Comparison of ENCODE assay signal across 1 cellular context in the genomic region with DNA sequence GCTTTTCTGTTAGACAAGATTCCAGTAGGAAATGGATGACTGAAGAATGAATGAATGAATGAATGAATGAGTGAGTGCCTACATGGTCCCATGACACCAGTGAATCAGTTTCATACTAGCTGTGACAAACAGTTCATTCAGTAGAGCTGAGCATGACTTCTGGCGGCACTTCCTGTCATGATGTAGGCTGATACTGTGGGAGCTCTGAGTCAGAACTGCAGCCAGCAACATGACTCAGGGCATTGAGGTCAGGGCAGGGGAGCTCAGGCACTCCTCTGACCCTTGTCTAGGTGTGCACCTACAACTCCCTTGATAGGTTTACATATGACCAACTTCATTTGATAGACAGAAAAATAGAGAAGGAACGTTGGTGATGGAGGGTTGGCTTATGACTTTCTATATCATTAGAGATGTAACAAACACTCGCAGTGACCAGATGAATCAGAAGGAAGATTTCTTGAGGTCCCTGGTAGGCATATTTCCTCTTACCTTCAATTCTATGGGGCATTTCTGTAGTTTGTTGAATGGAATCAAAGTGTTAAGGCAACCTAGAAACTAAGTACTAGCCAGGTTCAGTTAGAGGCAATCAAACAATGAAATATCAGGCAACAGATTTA.
TF ChIP-seq lines count a peak whose summit lies in the region.

No MANE protein-coding gene starts in this region.

TF ChIP-seq in K562, 482 proteins besides CTCF, POLR2A, EP300 and RAD21 (continued from another document and continues in another):
- TF ChIP-seq, protein P1, sequence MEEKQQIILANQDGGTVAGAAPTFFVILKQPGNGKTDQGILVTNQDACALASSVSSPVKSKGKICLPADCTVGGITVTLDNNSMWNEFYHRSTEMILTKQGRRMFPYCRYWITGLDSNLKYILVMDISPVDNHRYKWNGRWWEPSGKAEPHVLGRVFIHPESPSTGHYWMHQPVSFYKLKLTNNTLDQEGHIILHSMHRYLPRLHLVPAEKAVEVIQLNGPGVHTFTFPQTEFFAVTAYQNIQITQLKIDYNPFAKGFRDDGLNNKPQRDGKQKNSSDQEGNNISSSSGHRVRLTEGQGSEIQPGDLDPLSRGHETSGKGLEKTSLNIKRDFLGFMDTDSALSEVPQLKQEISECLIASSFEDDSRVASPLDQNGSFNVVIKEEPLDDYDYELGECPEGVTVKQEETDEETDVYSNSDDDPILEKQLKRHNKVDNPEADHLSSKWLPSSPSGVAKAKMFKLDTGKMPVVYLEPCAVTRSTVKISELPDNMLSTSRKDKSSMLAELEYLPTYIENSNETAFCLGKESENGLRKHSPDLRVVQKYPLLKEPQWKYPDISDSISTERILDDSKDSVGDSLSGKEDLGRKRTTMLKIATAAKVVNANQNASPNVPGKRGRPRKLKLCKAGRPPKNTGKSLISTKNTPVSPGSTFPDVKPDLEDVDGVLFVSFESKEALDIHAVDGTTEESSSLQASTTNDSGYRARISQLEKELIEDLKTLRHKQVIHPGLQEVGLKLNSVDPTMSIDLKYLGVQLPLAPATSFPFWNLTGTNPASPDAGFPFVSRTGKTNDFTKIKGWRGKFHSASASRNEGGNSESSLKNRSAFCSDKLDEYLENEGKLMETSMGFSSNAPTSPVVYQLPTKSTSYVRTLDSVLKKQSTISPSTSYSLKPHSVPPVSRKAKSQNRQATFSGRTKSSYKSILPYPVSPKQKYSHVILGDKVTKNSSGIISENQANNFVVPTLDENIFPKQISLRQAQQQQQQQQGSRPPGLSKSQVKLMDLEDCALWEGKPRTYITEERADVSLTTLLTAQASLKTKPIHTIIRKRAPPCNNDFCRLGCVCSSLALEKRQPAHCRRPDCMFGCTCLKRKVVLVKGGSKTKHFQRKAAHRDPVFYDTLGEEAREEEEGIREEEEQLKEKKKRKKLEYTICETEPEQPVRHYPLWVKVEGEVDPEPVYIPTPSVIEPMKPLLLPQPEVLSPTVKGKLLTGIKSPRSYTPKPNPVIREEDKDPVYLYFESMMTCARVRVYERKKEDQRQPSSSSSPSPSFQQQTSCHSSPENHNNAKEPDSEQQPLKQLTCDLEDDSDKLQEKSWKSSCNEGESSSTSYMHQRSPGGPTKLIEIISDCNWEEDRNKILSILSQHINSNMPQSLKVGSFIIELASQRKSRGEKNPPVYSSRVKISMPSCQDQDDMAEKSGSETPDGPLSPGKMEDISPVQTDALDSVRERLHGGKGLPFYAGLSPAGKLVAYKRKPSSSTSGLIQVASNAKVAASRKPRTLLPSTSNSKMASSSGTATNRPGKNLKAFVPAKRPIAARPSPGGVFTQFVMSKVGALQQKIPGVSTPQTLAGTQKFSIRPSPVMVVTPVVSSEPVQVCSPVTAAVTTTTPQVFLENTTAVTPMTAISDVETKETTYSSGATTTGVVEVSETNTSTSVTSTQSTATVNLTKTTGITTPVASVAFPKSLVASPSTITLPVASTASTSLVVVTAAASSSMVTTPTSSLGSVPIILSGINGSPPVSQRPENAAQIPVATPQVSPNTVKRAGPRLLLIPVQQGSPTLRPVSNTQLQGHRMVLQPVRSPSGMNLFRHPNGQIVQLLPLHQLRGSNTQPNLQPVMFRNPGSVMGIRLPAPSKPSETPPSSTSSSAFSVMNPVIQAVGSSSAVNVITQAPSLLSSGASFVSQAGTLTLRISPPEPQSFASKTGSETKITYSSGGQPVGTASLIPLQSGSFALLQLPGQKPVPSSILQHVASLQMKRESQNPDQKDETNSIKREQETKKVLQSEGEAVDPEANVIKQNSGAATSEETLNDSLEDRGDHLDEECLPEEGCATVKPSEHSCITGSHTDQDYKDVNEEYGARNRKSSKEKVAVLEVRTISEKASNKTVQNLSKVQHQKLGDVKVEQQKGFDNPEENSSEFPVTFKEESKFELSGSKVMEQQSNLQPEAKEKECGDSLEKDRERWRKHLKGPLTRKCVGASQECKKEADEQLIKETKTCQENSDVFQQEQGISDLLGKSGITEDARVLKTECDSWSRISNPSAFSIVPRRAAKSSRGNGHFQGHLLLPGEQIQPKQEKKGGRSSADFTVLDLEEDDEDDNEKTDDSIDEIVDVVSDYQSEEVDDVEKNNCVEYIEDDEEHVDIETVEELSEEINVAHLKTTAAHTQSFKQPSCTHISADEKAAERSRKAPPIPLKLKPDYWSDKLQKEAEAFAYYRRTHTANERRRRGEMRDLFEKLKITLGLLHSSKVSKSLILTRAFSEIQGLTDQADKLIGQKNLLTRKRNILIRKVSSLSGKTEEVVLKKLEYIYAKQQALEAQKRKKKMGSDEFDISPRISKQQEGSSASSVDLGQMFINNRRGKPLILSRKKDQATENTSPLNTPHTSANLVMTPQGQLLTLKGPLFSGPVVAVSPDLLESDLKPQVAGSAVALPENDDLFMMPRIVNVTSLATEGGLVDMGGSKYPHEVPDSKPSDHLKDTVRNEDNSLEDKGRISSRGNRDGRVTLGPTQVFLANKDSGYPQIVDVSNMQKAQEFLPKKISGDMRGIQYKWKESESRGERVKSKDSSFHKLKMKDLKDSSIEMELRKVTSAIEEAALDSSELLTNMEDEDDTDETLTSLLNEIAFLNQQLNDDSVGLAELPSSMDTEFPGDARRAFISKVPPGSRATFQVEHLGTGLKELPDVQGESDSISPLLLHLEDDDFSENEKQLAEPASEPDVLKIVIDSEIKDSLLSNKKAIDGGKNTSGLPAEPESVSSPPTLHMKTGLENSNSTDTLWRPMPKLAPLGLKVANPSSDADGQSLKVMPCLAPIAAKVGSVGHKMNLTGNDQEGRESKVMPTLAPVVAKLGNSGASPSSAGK (IDR thresholded peaks at IDR 0.05): 0 out of 2 replicates have a peak, but pooled peaks have one; percentile 14
- peak; percentile 47; the same call in 1 of the 2 replicates for TF ChIP-seq CTBP1 (IDR thresholded peaks at IDR 0.05; ENCODE audit: borderline replicate concordance)
- peak; percentile 95 for TF ChIP-seq FOSL1 (tag; conservative IDR thresholded peaks at IDR 0.05)
- TF ChIP-seq ELF1 (tag; IDR thresholded peaks at IDR 0.05): peak; percentile 54; the same call in 1 of the 2 replicates
- peak; percentile 56; the same call in 1 of the 2 replicates for TF ChIP-seq CBFA2T3 (IDR thresholded peaks at IDR 0.05)
- TF ChIP-seq GABPB1 (CRISPR knock-in tag; IDR thresholded peaks at IDR 0.05): no peak
- peak; percentile 44; the same call in 1 of the 2 replicates for TF ChIP-seq ETV5 (CRISPR knock-in tag; IDR thresholded peaks at IDR 0.05; ENCODE audit: low read depth)
- peak; percentile 92 for TF ChIP-seq JUND (IDR thresholded peaks at IDR 0.05; ENCODE audit: borderline replicate concordance, low read depth, low read length)
- TF ChIP-seq JUND (tag; IDR thresholded peaks at IDR 0.05; ENCODE audit: borderline replicate concordance, low read depth, low read length): peak; percentile 86; the same call in 2 of the 3 replicates
- peak; percentile 77 for TF ChIP-seq ZNF316 (IDR thresholded peaks at IDR 0.05)
- TF ChIP-seq HDAC1 (IDR thresholded peaks at IDR 0.05): peak in 1 of 2 experiments; percentile 39; a peak in 1 of 4 replicates
- peak; percentile 66 for TF ChIP-seq ZNF592 (IDR thresholded peaks at IDR 0.05)
- TF ChIP-seq, protein P2, sequence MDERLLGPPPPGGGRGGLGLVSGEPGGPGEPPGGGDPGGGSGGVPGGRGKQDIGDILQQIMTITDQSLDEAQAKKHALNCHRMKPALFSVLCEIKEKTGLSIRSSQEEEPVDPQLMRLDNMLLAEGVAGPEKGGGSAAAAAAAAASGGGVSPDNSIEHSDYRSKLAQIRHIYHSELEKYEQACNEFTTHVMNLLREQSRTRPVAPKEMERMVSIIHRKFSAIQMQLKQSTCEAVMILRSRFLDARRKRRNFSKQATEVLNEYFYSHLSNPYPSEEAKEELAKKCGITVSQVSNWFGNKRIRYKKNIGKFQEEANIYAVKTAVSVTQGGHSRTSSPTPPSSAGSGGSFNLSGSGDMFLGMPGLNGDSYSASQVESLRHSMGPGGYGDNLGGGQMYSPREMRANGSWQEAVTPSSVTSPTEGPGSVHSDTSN (CRISPR knock-in tag; IDR thresholded peaks at IDR 0.05; ENCODE audit: low read depth): no peak
- TF ChIP-seq, protein P2 (tag; conservative IDR thresholded peaks at IDR 0.05; ENCODE audit: low read depth): peak; percentile 12; the same call in 1 of the 2 replicates
- TF ChIP-seq TRIM28 (IDR thresholded peaks at IDR 0.05): 0 out of 2 replicates have a peak, but pooled peaks have one; percentile 19
- TF ChIP-seq ZNF175 (CRISPR knock-in tag; IDR thresholded peaks at IDR 0.05; ENCODE audit: low read depth): peak; percentile 69
- no peak for TF ChIP-seq HDAC2 (IDR thresholded peaks at IDR 0.05)
- TF ChIP-seq IFI16 (CRISPR knock-in tag; IDR thresholded peaks at IDR 0.05): no peak
- TF ChIP-seq CCNT2 (IDR thresholded peaks at IDR 0.05; ENCODE audit: borderline replicate concordance, extremely low read depth, insufficient read length, low read depth, low read length): no peak
- no peak for TF ChIP-seq KLF6 (CRISPR knock-in tag; IDR thresholded peaks at IDR 0.05; ENCODE audit: borderline replicate concordance)
- 0 out of 3 replicates have a peak, but pooled peaks of 1 of the 2 experiments have one; percentile 31 for TF ChIP-seq CBX3 (IDR thresholded peaks at IDR 0.05; ENCODE audit: borderline replicate concordance in 1 of 2, low read length in 2 of 2)
- peak; percentile 77 for TF ChIP-seq C11orf30 (IDR thresholded peaks at IDR 0.05; ENCODE audit: low read depth)
- TF ChIP-seq STAT5B (CRISPR knock-in tag; IDR thresholded peaks at IDR 0.05): no peak
- no peak for TF ChIP-seq NR2C1 (IDR thresholded peaks at IDR 0.05)
- peak; percentile 42 for TF ChIP-seq NR2C1 (tag; IDR thresholded peaks at IDR 0.05)
- peak; percentile 88 for TF ChIP-seq SMARCA4 (IDR thresholded peaks at IDR 0.05)
- TF ChIP-seq NCOA2 (IDR thresholded peaks at IDR 0.05; ENCODE audit: partially characterized antibody in 2 of 2): no peak
- no peak for TF ChIP-seq NR2C2 (CRISPR knock-in tag; IDR thresholded peaks at IDR 0.05)
- peak; percentile 80 for TF ChIP-seq NR2C2 (tag; IDR thresholded peaks at IDR 0.05)
- TF ChIP-seq XRCC4 (IDR thresholded peaks at IDR 0.05; ENCODE audit: extremely low read depth, insufficient read depth, insufficient read length): no peak
- TF ChIP-seq CREM (IDR thresholded peaks at IDR 0.05; ENCODE audit: low read depth): peak; percentile 44
- no peak for TF ChIP-seq PHTF2 (CRISPR knock-in tag; IDR thresholded peaks at IDR 0.05)
- 0 out of 2 replicates have a peak, but pooled peaks have one; percentile 24 for TF ChIP-seq SMARCC2 (IDR thresholded peaks at IDR 0.05; ENCODE audit: low read depth)
- TF ChIP-seq FOXK2 (conservative IDR thresholded peaks at IDR 0.05 in 1 of 2, IDR thresholded peaks at IDR 0.05 in 1 of 2; ENCODE audit: low read depth in 2 of 2): peak in 1 of 2 experiments; percentile 61; a peak in 2 of 4 replicates
- TF ChIP-seq ZNF77 (CRISPR knock-in tag; IDR thresholded peaks at IDR 0.05): no peak
- TF ChIP-seq CBFA2T2 (conservative IDR thresholded peaks at IDR 0.05): peak; percentile 32; the same call in 1 of the 2 replicates
- no peak for TF ChIP-seq PHF20 (IDR thresholded peaks at IDR 0.05; ENCODE audit: partially characterized antibody)
- peak; percentile 40 for TF ChIP-seq MEIS2 (IDR thresholded peaks at IDR 0.05; ENCODE audit: partially characterized antibody)
- TF ChIP-seq ZNF24 (IDR thresholded peaks at IDR 0.05): peak; percentile 99
- TF ChIP-seq ZNF41 (CRISPR knock-in tag; conservative IDR thresholded peaks at IDR 0.05): no peak
- peak; percentile 63 for TF ChIP-seq MAFK (IDR thresholded peaks at IDR 0.05; ENCODE audit: low read length)
- no peak for TF ChIP-seq ZNF707 (CRISPR knock-in tag; conservative IDR thresholded peaks at IDR 0.05)
- TF ChIP-seq RCOR1 (IDR thresholded peaks at IDR 0.05; ENCODE audit: borderline replicate concordance in 1 of 2, low read depth in 2 of 2, low read length in 2 of 2): 0 out of 4 replicates have a peak, but pooled peaks of 1 of the 2 experiments have one; percentile 10
- TF ChIP-seq, protein P3, sequence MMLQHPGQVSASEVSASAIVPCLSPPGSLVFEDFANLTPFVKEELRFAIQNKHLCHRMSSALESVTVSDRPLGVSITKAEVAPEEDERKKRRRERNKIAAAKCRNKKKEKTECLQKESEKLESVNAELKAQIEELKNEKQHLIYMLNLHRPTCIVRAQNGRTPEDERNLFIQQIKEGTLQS (IDR thresholded peaks at IDR 0.05): peak; percentile 89
- TF ChIP-seq, protein P3 (CRISPR knock-in tag; conservative IDR thresholded peaks at IDR 0.05): no peak
- TF ChIP-seq TOE1 (IDR thresholded peaks at IDR 0.05; ENCODE audit: borderline replicate concordance): peak; percentile 62; the same call in 1 of the 2 replicates
- no peak for TF ChIP-seq TOE1 (CRISPR knock-in tag; IDR thresholded peaks at IDR 0.05; ENCODE audit: borderline replicate concordance, low read depth)
- TF ChIP-seq ETV1 (tag; conservative IDR thresholded peaks at IDR 0.05; ENCODE audit: low read depth): peak; percentile 93
